In genomic region chr21:15679630-15680029, GRCh38 we compare ENCODE assay signal across 17 cellular contexts.
"Had no signal": no experiment of that assay in that cellular context is flagged by ENCODE, and none has a peak within 500 bp of the region (broad histone marks: within the 10 kb centered on the region; RNA-seq: fewer than 3 reads in every experiment).

No MANE protein-coding gene starts in this region.

- H3K9me3 ChIP-seq: breast epithelium, neutrophil, tibial artery had no signal

- H3K4me3 Mint-ChIP-seq: activated naive CD8-positive, alpha-beta T cell; activated T-helper 17 cell treated with anti-CD3 and anti-CD28 coated beads, Interleukin-2, amount 50 U/mL, for 72 hours; naive thymus-derived CD4-positive, alpha-beta T cell; stimulated activated effector memory CD8-positive, alpha-beta T cell treated with anti-CD3 and anti-CD28 coated beads, Interleukin-12 subunit alpha, Interleukin-12 subunit beta, amount 100 ng/mL, for 72 hours had no signal

- H3K27ac ChIP-seq: breast epithelium, esophagus squamous epithelium, foreskin keratinocyte, neutrophil, right atrium auricular region, tibial artery had no signal

- H3K27me3 Mint-ChIP-seq: naive thymus-derived CD4-positive, alpha-beta T cell had no signal

- H3K36me3 ChIP-seq: breast epithelium, esophagus squamous epithelium, neutrophil, right atrium auricular region, tibial artery had no signal

- H3K4me3 ChIP-seq: breast epithelium, esophagus squamous epithelium, right atrium auricular region, tibial artery had no signal

- H3K4me1 ChIP-seq: breast epithelium, right atrium auricular region, tibial artery had no signal

- H3K27ac Mint-ChIP-seq: activated naive CD8-positive, alpha-beta T cell; activated T-helper 17 cell treated with anti-CD3 and anti-CD28 coated beads, Interleukin-2, amount 50 U/mL, for 72 hours; naive thymus-derived CD4-positive, alpha-beta T cell; stimulated activated effector memory CD8-positive, alpha-beta T cell treated with anti-CD3 and anti-CD28 coated beads, Interleukin-12 subunit alpha, Interleukin-12 subunit beta, amount 100 ng/mL, for 72 hours had no signal

- H3K27me3 ChIP-seq: breast epithelium, esophagus squamous epithelium, foreskin keratinocyte, neutrophil, right atrium auricular region, tibial artery had no signal

- DNase-seq: activated CD4-positive, alpha-beta T cell treated with anti-CD3 and anti-CD28 coated beads for 48 hours; activated CD8-positive, alpha-beta memory T cell treated with anti-CD3 and anti-CD28 coated beads for 24 hours; anterior cingulate cortex; esophagus squamous epithelium; foreskin keratinocyte; head of caudate nucleus; naive thymus-derived CD4-positive, alpha-beta T cell; small intestine; SW 1271; tibial artery had no signal

- FAIRE-seq: islet of Langerhans, small intestine had no signal

- H3K36me3 Mint-ChIP-seq: naive thymus-derived CD4-positive, alpha-beta T cell; stimulated activated effector memory CD8-positive, alpha-beta T cell treated with anti-CD3 and anti-CD28 coated beads, Interleukin-12 subunit alpha, Interleukin-12 subunit beta, amount 100 ng/mL, for 72 hours had no signal
